1 cellular context compared by ENCODE assay signal in the genomic region with DNA sequence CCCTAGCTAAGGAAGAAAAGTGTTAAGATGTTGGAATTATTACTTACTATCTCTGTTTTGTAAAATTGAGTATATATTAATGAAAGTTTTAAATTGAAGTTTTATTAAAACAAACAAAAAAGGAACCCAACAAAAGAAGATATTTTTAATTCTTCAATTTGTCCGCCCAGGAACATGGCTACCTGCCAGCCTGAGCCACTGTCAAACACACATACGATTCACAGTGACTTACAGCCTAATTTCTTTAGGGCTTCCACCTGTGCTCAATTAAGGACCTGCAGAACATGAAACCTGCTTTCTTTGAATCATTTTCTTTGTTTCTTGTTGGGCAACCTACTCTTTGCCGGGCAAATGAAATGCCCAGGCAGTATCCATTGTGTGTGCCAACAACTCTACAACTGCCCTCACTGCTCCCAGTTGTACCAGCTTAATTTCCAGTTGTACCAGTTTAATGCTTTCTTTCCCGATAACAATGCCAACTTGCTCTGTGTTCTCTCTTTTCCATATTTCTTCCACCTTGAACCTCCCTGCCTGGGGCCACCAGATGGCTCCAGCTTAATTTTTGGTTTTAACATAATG.
TF ChIP-seq lines count a peak whose summit lies in the region.

No MANE protein-coding gene starts in this region.

TF ChIP-seq in HepG2, 621 proteins besides CTCF, POLR2A, EP300 and RAD21 (continued from another document):
- TF ChIP-seq, protein P1, sequence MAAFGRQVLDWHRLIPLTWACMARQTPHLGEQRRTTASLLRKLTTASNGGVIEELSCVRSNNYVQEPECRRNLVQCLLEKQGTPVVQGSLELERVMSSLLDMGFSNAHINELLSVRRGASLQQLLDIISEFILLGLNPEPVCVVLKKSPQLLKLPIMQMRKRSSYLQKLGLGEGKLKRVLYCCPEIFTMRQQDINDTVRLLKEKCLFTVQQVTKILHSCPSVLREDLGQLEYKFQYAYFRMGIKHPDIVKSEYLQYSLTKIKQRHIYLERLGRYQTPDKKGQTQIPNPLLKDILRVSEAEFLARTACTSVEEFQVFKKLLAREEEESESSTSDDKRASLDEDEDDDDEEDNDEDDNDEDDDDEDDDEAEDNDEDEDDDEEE (CRISPR knock-in tag; IDR thresholded peaks at IDR 0.05), result no peak
- TF ChIP-seq, protein P2, sequence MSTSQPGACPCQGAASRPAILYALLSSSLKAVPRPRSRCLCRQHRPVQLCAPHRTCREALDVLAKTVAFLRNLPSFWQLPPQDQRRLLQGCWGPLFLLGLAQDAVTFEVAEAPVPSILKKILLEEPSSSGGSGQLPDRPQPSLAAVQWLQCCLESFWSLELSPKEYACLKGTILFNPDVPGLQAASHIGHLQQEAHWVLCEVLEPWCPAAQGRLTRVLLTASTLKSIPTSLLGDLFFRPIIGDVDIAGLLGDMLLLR (CRISPR knock-in tag; IDR thresholded peaks at IDR 0.05), result no peak
- no peak for TF ChIP-seq ZNF260 (CRISPR knock-in tag; IDR thresholded peaks at IDR 0.05; ENCODE audit: borderline replicate concordance, low read depth)
- TF ChIP-seq PTBP1 (IDR thresholded peaks at IDR 0.05; ENCODE audit: low read depth, low read length, poor library complexity, severe bottlenecking), result no peak
- TF ChIP-seq DNMT3B (CRISPR knock-in tag; conservative IDR thresholded peaks at IDR 0.05), result no peak
- TF ChIP-seq, protein P3, sequence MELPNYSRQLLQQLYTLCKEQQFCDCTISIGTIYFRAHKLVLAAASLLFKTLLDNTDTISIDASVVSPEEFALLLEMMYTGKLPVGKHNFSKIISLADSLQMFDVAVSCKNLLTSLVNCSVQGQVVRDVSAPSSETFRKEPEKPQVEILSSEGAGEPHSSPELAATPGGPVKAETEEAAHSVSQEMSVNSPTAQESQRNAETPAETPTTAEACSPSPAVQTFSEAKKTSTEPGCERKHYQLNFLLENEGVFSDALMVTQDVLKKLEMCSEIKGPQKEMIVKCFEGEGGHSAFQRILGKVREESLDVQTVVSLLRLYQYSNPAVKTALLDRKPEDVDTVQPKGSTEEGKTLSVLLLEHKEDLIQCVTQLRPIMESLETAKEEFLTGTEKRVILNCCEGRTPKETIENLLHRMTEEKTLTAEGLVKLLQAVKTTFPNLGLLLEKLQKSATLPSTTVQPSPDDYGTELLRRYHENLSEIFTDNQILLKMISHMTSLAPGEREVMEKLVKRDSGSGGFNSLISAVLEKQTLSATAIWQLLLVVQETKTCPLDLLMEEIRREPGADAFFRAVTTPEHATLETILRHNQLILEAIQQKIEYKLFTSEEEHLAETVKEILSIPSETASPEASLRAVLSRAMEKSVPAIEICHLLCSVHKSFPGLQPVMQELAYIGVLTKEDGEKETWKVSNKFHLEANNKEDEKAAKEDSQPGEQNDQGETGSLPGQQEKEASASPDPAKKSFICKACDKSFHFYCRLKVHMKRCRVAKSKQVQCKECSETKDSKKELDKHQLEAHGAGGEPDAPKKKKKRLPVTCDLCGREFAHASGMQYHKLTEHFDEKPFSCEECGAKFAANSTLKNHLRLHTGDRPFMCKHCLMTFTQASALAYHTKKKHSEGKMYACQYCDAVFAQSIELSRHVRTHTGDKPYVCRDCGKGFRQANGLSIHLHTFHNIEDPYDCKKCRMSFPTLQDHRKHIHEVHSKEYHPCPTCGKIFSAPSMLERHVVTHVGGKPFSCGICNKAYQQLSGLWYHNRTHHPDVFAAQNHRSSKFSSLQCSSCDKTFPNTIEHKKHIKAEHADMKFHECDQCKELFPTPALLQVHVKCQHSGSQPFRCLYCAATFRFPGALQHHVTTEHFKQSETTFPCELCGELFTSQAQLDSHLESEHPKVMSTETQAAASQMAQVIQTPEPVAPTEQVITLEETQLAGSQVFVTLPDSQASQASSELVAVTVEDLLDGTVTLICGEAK (IDR thresholded peaks at IDR 0.05), result no peak
- TF ChIP-seq, protein P3 (CRISPR knock-in tag; IDR thresholded peaks at IDR 0.05), result no peak
- TF ChIP-seq, protein P4, sequence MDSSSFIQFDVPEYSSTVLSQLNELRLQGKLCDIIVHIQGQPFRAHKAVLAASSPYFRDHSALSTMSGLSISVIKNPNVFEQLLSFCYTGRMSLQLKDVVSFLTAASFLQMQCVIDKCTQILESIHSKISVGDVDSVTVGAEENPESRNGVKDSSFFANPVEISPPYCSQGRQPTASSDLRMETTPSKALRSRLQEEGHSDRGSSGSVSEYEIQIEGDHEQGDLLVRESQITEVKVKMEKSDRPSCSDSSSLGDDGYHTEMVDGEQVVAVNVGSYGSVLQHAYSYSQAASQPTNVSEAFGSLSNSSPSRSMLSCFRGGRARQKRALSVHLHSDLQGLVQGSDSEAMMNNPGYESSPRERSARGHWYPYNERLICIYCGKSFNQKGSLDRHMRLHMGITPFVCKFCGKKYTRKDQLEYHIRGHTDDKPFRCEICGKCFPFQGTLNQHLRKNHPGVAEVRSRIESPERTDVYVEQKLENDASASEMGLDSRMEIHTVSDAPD (CRISPR knock-in tag; IDR thresholded peaks at IDR 0.05), result no peak
- TF ChIP-seq CREM (IDR thresholded peaks at IDR 0.05), result no peak
- no peak for TF ChIP-seq CREM (CRISPR knock-in tag; IDR thresholded peaks at IDR 0.05)
